Comparison of ENCODE assay signal across 1 cellular context in genomic region chr19:17097593-17098126, GRCh38.
TF ChIP-seq lines count a peak whose summit lies in the region.

No MANE protein-coding gene starts in this region.

TF ChIP-seq in K562, 482 proteins besides CTCF, POLR2A, EP300 and RAD21 (continued from another document and continues in another):
- TF ChIP-seq, protein P1, sequence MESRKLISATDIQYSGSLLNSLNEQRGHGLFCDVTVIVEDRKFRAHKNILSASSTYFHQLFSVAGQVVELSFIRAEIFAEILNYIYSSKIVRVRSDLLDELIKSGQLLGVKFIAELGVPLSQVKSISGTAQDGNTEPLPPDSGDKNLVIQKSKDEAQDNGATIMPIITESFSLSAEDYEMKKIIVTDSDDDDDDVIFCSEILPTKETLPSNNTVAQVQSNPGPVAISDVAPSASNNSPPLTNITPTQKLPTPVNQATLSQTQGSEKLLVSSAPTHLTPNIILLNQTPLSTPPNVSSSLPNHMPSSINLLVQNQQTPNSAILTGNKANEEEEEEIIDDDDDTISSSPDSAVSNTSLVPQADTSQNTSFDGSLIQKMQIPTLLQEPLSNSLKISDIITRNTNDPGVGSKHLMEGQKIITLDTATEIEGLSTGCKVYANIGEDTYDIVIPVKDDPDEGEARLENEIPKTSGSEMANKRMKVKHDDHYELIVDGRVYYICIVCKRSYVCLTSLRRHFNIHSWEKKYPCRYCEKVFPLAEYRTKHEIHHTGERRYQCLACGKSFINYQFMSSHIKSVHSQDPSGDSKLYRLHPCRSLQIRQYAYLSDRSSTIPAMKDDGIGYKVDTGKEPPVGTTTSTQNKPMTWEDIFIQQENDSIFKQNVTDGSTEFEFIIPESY (CRISPR knock-in tag; IDR thresholded peaks at IDR 0.05): no peak
- TF ChIP-seq FOXA1 (IDR thresholded peaks at IDR 0.05; ENCODE audit: borderline replicate concordance) (no peak), RHOXF2B (CRISPR knock-in tag; conservative IDR thresholded peaks at IDR 0.05) (no peak), HNRNPH1 (optimal IDR thresholded peaks at IDR 0.05; ENCODE audit: low read depth, low read length) (no peak), HDAC3 (IDR thresholded peaks at IDR 0.05; ENCODE audit: borderline replicate concordance, partially characterized antibody) (no peak), ZNF696 (CRISPR knock-in tag; conservative IDR thresholded peaks at IDR 0.05) (no peak), NRF1 (conservative IDR thresholded peaks at IDR 0.05 in 1 of 2, IDR thresholded peaks at IDR 0.05 in 1 of 2) (no peak), LCOR (CRISPR knock-in tag; IDR thresholded peaks at IDR 0.05) (no peak), WHSC1 (IDR thresholded peaks at IDR 0.05; ENCODE audit: low read length) (no peak), TCFL5 (CRISPR knock-in tag; conservative IDR thresholded peaks at IDR 0.05) (no peak), ARNT (IDR thresholded peaks at IDR 0.05) (no peak; a peak in 1 of 4 replicates), CBX1 (IDR thresholded peaks at IDR 0.05; ENCODE audit: low read depth) (no peak), ZNF282 (CRISPR knock-in tag; IDR thresholded peaks at IDR 0.05) (no peak), ZNF253 (CRISPR knock-in tag; conservative IDR thresholded peaks at IDR 0.05) (no peak), ZC3H11A (IDR thresholded peaks at IDR 0.05; ENCODE audit: low read depth, low read length) (no peak), HDAC6 (IDR thresholded peaks at IDR 0.05; ENCODE audit: low read depth, low read length) (no peak), NONO (IDR thresholded peaks at IDR 0.05; ENCODE audit: low read depth in 2 of 2, low read length in 1 of 2) (no peak), CGGBP1 (CRISPR knock-in tag; IDR thresholded peaks at IDR 0.05) (no peak), CXXC5 (CRISPR knock-in tag; IDR thresholded peaks at IDR 0.05) (peak; percentile 21; the same call in 1 of the 2 replicates), TAF9B (IDR thresholded peaks at IDR 0.05; ENCODE audit: partially characterized antibody) (no peak), BCOR (IDR thresholded peaks at IDR 0.05) (no peak), SREBF1 (IDR thresholded peaks at IDR 0.05; ENCODE audit: borderline replicate concordance, low read depth, low read length) (no peak), IRF9 (tag; IDR thresholded peaks at IDR 0.05) (no peak), SUPT5H (IDR thresholded peaks at IDR 0.05) (no peak), ESRRB (CRISPR knock-in tag; IDR thresholded peaks at IDR 0.05; ENCODE audit: borderline replicate concordance) (no peak), HMG20A (CRISPR knock-in tag; conservative IDR thresholded peaks at IDR 0.05) (no peak), SLC30A9 (CRISPR knock-in tag; IDR thresholded peaks at IDR 0.05) (no peak), ZNF232 (CRISPR knock-in tag; IDR thresholded peaks at IDR 0.05) (no peak), NFE2L1 (tag; IDR thresholded peaks at IDR 0.05; ENCODE audit: borderline replicate concordance, low read depth) (peak; percentile 90), RBM15 (IDR thresholded peaks at IDR 0.05; ENCODE audit: insufficient read depth, low read length) (no peak), BMI1 (IDR thresholded peaks at IDR 0.05; ENCODE audit: low read length) (no peak), ZNF408 (CRISPR knock-in tag; IDR thresholded peaks at IDR 0.05; ENCODE audit: low read depth) (no peak), RCOR1 (IDR thresholded peaks at IDR 0.05; ENCODE audit: borderline replicate concordance in 1 of 2, low read depth in 2 of 2, low read length in 2 of 2) (peak in 1 of 2 experiments; percentile 65; a peak in 1 of 4 replicates), ZNF407 (IDR thresholded peaks at IDR 0.05; ENCODE audit: low read depth) (no peak), SPI1 (IDR thresholded peaks at IDR 0.05; ENCODE audit: borderline replicate concordance, low read depth, low read length) (no peak), ERF (CRISPR knock-in tag; IDR thresholded peaks at IDR 0.05) (no peak), MYNN (IDR thresholded peaks at IDR 0.05) (no peak), MYNN (CRISPR knock-in tag; IDR thresholded peaks at IDR 0.05) (no peak)
- TF ChIP-seq, protein P2, sequence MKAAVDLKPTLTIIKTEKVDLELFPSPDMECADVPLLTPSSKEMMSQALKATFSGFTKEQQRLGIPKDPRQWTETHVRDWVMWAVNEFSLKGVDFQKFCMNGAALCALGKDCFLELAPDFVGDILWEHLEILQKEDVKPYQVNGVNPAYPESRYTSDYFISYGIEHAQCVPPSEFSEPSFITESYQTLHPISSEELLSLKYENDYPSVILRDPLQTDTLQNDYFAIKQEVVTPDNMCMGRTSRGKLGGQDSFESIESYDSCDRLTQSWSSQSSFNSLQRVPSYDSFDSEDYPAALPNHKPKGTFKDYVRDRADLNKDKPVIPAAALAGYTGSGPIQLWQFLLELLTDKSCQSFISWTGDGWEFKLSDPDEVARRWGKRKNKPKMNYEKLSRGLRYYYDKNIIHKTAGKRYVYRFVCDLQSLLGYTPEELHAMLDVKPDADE (conservative IDR thresholded peaks at IDR 0.05; ENCODE audit: control insufficient read depth, low read depth, low read length): no peak
- TF ChIP-seq, protein P3, sequence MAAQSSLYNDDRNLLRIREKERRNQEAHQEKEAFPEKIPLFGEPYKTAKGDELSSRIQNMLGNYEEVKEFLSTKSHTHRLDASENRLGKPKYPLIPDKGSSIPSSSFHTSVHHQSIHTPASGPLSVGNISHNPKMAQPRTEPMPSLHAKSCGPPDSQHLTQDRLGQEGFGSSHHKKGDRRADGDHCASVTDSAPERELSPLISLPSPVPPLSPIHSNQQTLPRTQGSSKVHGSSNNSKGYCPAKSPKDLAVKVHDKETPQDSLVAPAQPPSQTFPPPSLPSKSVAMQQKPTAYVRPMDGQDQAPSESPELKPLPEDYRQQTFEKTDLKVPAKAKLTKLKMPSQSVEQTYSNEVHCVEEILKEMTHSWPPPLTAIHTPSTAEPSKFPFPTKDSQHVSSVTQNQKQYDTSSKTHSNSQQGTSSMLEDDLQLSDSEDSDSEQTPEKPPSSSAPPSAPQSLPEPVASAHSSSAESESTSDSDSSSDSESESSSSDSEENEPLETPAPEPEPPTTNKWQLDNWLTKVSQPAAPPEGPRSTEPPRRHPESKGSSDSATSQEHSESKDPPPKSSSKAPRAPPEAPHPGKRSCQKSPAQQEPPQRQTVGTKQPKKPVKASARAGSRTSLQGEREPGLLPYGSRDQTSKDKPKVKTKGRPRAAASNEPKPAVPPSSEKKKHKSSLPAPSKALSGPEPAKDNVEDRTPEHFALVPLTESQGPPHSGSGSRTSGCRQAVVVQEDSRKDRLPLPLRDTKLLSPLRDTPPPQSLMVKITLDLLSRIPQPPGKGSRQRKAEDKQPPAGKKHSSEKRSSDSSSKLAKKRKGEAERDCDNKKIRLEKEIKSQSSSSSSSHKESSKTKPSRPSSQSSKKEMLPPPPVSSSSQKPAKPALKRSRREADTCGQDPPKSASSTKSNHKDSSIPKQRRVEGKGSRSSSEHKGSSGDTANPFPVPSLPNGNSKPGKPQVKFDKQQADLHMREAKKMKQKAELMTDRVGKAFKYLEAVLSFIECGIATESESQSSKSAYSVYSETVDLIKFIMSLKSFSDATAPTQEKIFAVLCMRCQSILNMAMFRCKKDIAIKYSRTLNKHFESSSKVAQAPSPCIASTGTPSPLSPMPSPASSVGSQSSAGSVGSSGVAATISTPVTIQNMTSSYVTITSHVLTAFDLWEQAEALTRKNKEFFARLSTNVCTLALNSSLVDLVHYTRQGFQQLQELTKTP (IDR thresholded peaks at IDR 0.05; ENCODE audit: low read depth in 1 of 2, partially characterized antibody in 2 of 2): no peak
- TF ChIP-seq, protein P4, sequence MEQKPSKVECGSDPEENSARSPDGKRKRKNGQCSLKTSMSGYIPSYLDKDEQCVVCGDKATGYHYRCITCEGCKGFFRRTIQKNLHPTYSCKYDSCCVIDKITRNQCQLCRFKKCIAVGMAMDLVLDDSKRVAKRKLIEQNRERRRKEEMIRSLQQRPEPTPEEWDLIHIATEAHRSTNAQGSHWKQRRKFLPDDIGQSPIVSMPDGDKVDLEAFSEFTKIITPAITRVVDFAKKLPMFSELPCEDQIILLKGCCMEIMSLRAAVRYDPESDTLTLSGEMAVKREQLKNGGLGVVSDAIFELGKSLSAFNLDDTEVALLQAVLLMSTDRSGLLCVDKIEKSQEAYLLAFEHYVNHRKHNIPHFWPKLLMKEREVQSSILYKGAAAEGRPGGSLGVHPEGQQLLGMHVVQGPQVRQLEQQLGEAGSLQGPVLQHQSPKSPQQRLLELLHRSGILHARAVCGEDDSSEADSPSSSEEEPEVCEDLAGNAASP (IDR thresholded peaks at IDR 0.05): no peak
- TF ChIP-seq, protein P5, sequence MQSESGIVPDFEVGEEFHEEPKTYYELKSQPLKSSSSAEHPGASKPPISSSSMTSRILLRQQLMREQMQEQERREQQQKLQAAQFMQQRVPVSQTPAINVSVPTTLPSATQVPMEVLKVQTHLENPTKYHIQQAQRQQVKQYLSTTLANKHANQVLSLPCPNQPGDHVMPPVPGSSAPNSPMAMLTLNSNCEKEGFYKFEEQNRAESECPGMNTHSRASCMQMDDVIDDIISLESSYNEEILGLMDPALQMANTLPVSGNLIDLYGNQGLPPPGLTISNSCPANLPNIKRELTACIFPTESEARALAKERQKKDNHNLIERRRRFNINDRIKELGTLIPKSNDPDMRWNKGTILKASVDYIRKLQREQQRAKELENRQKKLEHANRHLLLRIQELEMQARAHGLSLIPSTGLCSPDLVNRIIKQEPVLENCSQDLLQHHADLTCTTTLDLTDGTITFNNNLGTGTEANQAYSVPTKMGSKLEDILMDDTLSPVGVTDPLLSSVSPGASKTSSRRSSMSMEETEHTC (IDR thresholded peaks at IDR 0.05): no peak
- TF ChIP-seq, protein P6, sequence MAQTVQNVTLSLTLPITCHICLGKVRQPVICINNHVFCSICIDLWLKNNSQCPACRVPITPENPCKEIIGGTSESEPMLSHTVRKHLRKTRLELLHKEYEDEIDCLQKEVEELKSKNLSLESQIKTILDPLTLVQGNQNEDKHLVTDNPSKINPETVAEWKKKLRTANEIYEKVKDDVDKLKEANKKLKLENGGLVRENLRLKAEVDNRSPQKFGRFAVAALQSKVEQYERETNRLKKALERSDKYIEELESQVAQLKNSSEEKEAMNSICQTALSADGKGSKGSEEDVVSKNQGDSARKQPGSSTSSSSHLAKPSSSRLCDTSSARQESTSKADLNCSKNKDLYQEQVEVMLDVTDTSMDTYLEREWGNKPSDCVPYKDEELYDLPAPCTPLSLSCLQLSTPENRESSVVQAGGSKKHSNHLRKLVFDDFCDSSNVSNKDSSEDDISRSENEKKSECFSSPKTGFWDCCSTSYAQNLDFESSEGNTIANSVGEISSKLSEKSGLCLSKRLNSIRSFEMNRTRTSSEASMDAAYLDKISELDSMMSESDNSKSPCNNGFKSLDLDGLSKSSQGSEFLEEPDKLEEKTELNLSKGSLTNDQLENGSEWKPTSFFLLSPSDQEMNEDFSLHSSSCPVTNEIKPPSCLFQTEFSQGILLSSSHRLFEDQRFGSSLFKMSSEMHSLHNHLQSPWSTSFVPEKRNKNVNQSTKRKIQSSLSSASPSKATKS (CRISPR knock-in tag; IDR thresholded peaks at IDR 0.05): no peak
